Comparison of ENCODE assay signal across 7 cellular contexts in the genomic region with DNA sequence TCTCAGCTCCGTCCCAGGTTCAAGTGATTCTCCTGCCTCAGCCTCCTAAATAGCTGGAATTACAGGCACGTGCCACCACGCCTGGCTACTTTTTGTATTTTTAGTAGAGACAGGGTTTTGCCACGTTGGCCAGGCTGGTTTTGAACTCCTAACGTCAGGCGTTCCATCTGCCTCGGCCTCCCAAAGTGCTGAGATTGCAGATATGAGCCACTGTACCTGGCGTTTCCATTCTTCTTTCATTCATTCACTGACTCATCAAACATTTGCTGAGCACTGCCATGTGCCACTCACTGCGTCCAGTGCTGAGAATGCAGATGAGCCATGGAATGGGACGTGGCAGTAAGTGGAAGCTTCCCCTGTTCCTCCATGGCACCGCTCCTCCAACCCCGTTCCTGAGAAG. TPM values are rescaled to one million over a fixed set of nuclear protein-coding genes. Genes with fewer than 3 reads are reported as not detected.
"Had no signal": no experiment of that assay in that cellular context is flagged by ENCODE, and none has a peak within 500 bp of the region (broad histone marks: within the 10 kb centered on the region; RNA-seq: fewer than 3 reads in every experiment).

No MANE protein-coding gene starts in this region.

RNA-seq across cellular contexts. Expression of gene TMEM37, which starts 28.0 kb away (rescaled TPM):
- total RNA-seq: activated CD4-positive, alpha-beta memory T cell treated with anti-CD3 and anti-CD28 coated beads, Interleukin-2, amount 10 ng/mL, durations not matched to agents 7 days and 5 days; activated CD4-positive, alpha-beta T cell treated with anti-CD3 and anti-CD28 coated beads, Interleukin-2, amount 10 ng/mL, durations not matched to agents 7 days and 5 days; activated naive CD4-positive, alpha-beta T cell treated with anti-CD3 and anti-CD28 coated beads, Interleukin-2, amount 50 U/mL, for 72 hours; activated naive CD8-positive, alpha-beta T cell treated with anti-CD3 and anti-CD28 coated beads, Interleukin-2, amount 10 ng/mL, durations not matched to agents 7 days and 5 days; activated T-cell treated with anti-CD3 and anti-CD28 coated beads, Interleukin-2, amount 50 U/mL, for 72 hours; T-helper 2 cell treated with Interferon-gamma antibody and Interleukin-4, amounts not matched to agents 100 ng/mL and 5 ng/mL, for 36 hours had no signal

RNA-seq across cellular contexts. Expression of gene C2orf76, which starts 37.0 kb away (rescaled TPM):
- total RNA-seq: ascending aorta had no signal
